ENCODE assay signal across 1 cellular context in genomic region chr6:130516604-130517003, GRCh38.
TF ChIP-seq lines count a peak whose summit lies in the region.

No MANE protein-coding gene starts in this region.

TF ChIP-seq in GM12878, 131 proteins besides CTCF, POLR2A, EP300 and RAD21 (continued from another document):
- TF ChIP-seq RELB (IDR thresholded peaks at IDR 0.05; ENCODE audit: low read depth) = peak; percentile 45; the same call in 1 of the 2 replicates
- TF ChIP-seq ZBTB33 (IDR thresholded peaks at IDR 0.05) = peak; percentile 92
- TF ChIP-seq TCF12 (IDR thresholded peaks at IDR 0.05; ENCODE audit: low read depth, low read length) = no peak
- TF ChIP-seq TAF1 (IDR thresholded peaks at IDR 0.05; ENCODE audit: borderline replicate concordance, low read depth, low read length) = no peak
- peak in 1 of 2 experiments; percentile 29; a peak in 3 of 4 replicates for TF ChIP-seq IKZF2 (IDR thresholded peaks at IDR 0.05)
- TF ChIP-seq EGR1 (IDR thresholded peaks at IDR 0.05; ENCODE audit: borderline replicate concordance in 1 of 2, low read depth in 2 of 2, low read length in 2 of 2) = no peak
- TF ChIP-seq SMC3 (IDR thresholded peaks at IDR 0.05; ENCODE audit: borderline replicate concordance, low read length) = no peak
- peak; percentile 22 to 43; a peak in 1 of 4 replicates for TF ChIP-seq BHLHE40 (IDR thresholded peaks at IDR 0.05; ENCODE audit: borderline replicate concordance in 1 of 2, low read depth in 2 of 2, low read length in 1 of 2)
- TF ChIP-seq RAD51 (IDR thresholded peaks at IDR 0.05) = 0 out of 2 replicates have a peak, but pooled peaks have one; percentile 10
- peak; percentile 23; the same call in 1 of the 2 replicates for TF ChIP-seq NBN (IDR thresholded peaks at IDR 0.05)
- TF ChIP-seq MLLT1 (IDR thresholded peaks at IDR 0.05) = peak; percentile 80
- TF ChIP-seq ZNF217 (IDR thresholded peaks at IDR 0.05) = 0 out of 2 replicates have a peak, but pooled peaks have one; percentile 47
- TF ChIP-seq EED (IDR thresholded peaks at IDR 0.05; ENCODE audit: low read depth) = peak; percentile 45; the same call in 1 of the 2 replicates
- no peak for TF ChIP-seq MXI1 (IDR thresholded peaks at IDR 0.05; ENCODE audit: low read depth, low read length)
- peak in 1 of 2 experiments; percentile 55; a peak in 1 of 4 replicates for TF ChIP-seq ETV6 (conservative IDR thresholded peaks at IDR 0.05 in 1 of 2, IDR thresholded peaks at IDR 0.05 in 1 of 2; ENCODE audit: borderline replicate concordance in 1 of 2, low read depth in 1 of 2)
- TF ChIP-seq, protein P1, sequence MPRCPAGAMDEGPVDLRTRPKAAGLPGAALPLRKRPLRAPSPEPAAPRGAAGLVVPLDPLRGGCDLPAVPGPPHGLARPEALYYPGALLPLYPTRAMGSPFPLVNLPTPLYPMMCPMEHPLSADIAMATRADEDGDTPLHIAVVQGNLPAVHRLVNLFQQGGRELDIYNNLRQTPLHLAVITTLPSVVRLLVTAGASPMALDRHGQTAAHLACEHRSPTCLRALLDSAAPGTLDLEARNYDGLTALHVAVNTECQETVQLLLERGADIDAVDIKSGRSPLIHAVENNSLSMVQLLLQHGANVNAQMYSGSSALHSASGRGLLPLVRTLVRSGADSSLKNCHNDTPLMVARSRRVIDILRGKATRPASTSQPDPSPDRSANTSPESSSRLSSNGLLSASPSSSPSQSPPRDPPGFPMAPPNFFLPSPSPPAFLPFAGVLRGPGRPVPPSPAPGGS (IDR thresholded peaks at IDR 0.05; ENCODE audit: borderline replicate concordance, insufficient read depth, low read depth, low read length, poor library complexity, severe bottlenecking) = peak; percentile 31
